ENCODE assay signal across 16 cellular contexts in genomic region chr2:217680376-217680775, GRCh38.
DNase-seq lines count a peak whose midpoint lies in the region; ATAC-seq and TF ChIP-seq lines count a peak whose summit lies in the region.
"Had no signal": no experiment of that assay in that cellular context is flagged by ENCODE, and none has a peak within 500 bp of the region (broad histone marks: within the 10 kb centered on the region; RNA-seq: fewer than 3 reads in every experiment).

No MANE protein-coding gene starts in this region.

- H3K27me3 Mint-ChIP-seq in GM23338 (ENCODE audit: insufficient read depth, low read depth, poor library complexity), result peaks cover 3% of the 10 kb centered on the region
- H3K27me3 Mint-ChIP-seq: CD8-positive, alpha-beta memory T cell had no signal

- intact Hi-C loops in thyroid gland (cut with DNase I) (no loop called here), uterus (cut with DNase I; ENCODE audit: low total_unique reads) (no loop called here), heart right ventricle (cut with DNase I) (no loop called here)

- no peak overlapping the region for H2BK5ac ChIP-seq in mesendoderm (ENCODE audit: low read length)

- H3K79me2 ChIP-seq in GM23338 (replicated peaks; ENCODE audit: insufficient read depth) (no peaks in the 10 kb centered on the region), mesendoderm (ENCODE audit: control insufficient read depth, insufficient read depth, low read length) (no peaks in the 10 kb centered on the region)

- H3F3A ChIP-seq in GM23338 (replicated peaks; ENCODE audit: low read depth), result no peaks in the 10 kb centered on the region

- H3K27me3 ChIP-seq in GM23338 (ENCODE audit: insufficient read depth), result peaks cover 7% of the 10 kb centered on the region; the same call in 1 of the 2 replicates
- H3K27me3 ChIP-seq in mesendoderm (ENCODE audit: insufficient read depth, low read length, poor library complexity), result no peaks in the 10 kb centered on the region
- no peaks in the 10 kb centered on the region for H3K27me3 ChIP-seq in thyroid gland
- no peaks in the 10 kb centered on the region for H3K27me3 ChIP-seq in uterus
- no peaks in the 10 kb centered on the region for H3K27me3 ChIP-seq in heart right ventricle
- H3K27me3 ChIP-seq: BLaER1 had no signal

- H3K18ac ChIP-seq in mesendoderm (ENCODE audit: low read length), result no peak overlapping the region

- H3K9me3 ChIP-seq in thyroid gland, result no peaks in the 10 kb centered on the region
- no peaks in the 10 kb centered on the region for H3K9me3 ChIP-seq in uterus
- H3K9me3 ChIP-seq in heart right ventricle, result peaks cover 0 to 6% (median 0%) of the 10 kb centered on the region in 11 donors
- H3K9me3 ChIP-seq: BLaER1, Caco-2 had no signal

- H3K9ac ChIP-seq in mesendoderm (ENCODE audit: low read length), result no peak overlapping the region
- H3K9ac ChIP-seq: BLaER1 had no signal

- H3K36me3 ChIP-seq in GM23338 (ENCODE audit: insufficient read depth), result no peaks in the 10 kb centered on the region
- H3K36me3 ChIP-seq in mesendoderm (ENCODE audit: control insufficient read depth, insufficient read depth, low read length), result no peaks in the 10 kb centered on the region
- no peaks in the 10 kb centered on the region for H3K36me3 ChIP-seq in thyroid gland
- no peaks in the 10 kb centered on the region for H3K36me3 ChIP-seq in uterus
- no peaks in the 10 kb centered on the region for H3K36me3 ChIP-seq in heart right ventricle
- H3K36me3 ChIP-seq: BLaER1 had no signal

- H3K4me2 ChIP-seq in GM23338 (no peak overlapping the region), mesendoderm (ENCODE audit: low read length) (no peak overlapping the region)
- H3K4me2 ChIP-seq: BLaER1 had no signal

- no peak overlapping the region for H2BK120ac ChIP-seq in mesendoderm (ENCODE audit: low read depth, low read length)

- H4K5ac ChIP-seq in mesendoderm (ENCODE audit: low read length), result no peak overlapping the region

- H3K79me1 ChIP-seq in mesendoderm (ENCODE audit: low read length), result no peaks in the 10 kb centered on the region

- H2AK5ac ChIP-seq in mesendoderm (ENCODE audit: low read length), result no peak overlapping the region

- peaks cover 4% of the 10 kb centered on the region for H3K4me1 Mint-ChIP-seq in GM23338
- H3K4me1 Mint-ChIP-seq: CD8-positive, alpha-beta memory T cell had no signal

- no peak overlapping the region for H3K23ac ChIP-seq in mesendoderm (ENCODE audit: low read length)

- H3K9me2 ChIP-seq in GM23338 (ENCODE audit: insufficient read depth), result 0 out of 2 replicates have a peak, but pooled peaks cover 5% of the 10 kb centered on the region

- TF ChIP-seq CTCF in GM23338 (conservative IDR thresholded peaks at IDR 0.05; ENCODE audit: low read depth in 2 of 2), result no peak
- no peak for TF ChIP-seq CTCF in epithelial cell of proximal tubule (conservative IDR thresholded peaks at IDR 0.05; ENCODE audit: low read depth, low read length)
- no peak for TF ChIP-seq CTCF in thyroid gland (IDR thresholded peaks at IDR 0.05)
- no peak for TF ChIP-seq CTCF in uterus (IDR thresholded peaks at IDR 0.05)
- no peak for TF ChIP-seq CTCF in heart right ventricle (IDR thresholded peaks at IDR 0.05)

- H3K56ac ChIP-seq in mesendoderm (ENCODE audit: low read length), result no peak overlapping the region

- no peak overlapping the region for H2AFZ ChIP-seq in GM23338

- no peak overlapping the region for H3K4me3 Mint-ChIP-seq in GM23338
- H3K4me3 Mint-ChIP-seq: CD8-positive, alpha-beta memory T cell had no signal

- H4K8ac ChIP-seq in mesendoderm (ENCODE audit: low read depth, low read length), result no peak overlapping the region

- TF ChIP-seq POLR2A in thyroid gland (IDR thresholded peaks at IDR 0.05) (peak in 1 of 2 donors; percentile 14), uterus (IDR thresholded peaks at IDR 0.05) (no peak)

- no peak overlapping the region for H3K27ac Mint-ChIP-seq in GM23338
- H3K27ac Mint-ChIP-seq: CD8-positive, alpha-beta memory T cell had no signal

- ATAC-seq in GM23338 (no peak), GM21576 (IDR thresholded peaks at IDR 0.05; ENCODE audit: unreplicated experiment) (no peak), heart right ventricle (no peak)
- ATAC-seq: HCT116, K562 had no signal

- H3K4me3 ChIP-seq in GM23338 (no peak overlapping the region), epithelial cell of proximal tubule (ENCODE audit: low read depth, low read length) (no peak overlapping the region), mesendoderm (ENCODE audit: low read length) (no peak overlapping the region), thyroid gland (replicated peaks in 1 of 3) (no peak overlapping the region), uterus (no peak overlapping the region), heart right ventricle (no peak overlapping the region)
- H3K4me3 ChIP-seq: BLaER1, K562 had no signal

- H3K9me3 Mint-ChIP-seq in GM23338, result no peaks in the 10 kb centered on the region

- WGBS in mesendoderm (ENCODE audit: extremely low coverage, insufficient coverage, low lambda C conversion rate), result no CpG with 5 or more reads among the region's 2 CpGs
- 84 to 89% methylated on average over 2 of the region's 2 CpGs for WGBS in thyroid gland, 2 donors
- WGBS in heart right ventricle, 2 donors, result 88 to 96% methylated on average over 2 of the region's 2 CpGs

- no peaks in the 10 kb centered on the region for H3K4me1 ChIP-seq in GM23338 (ENCODE audit: insufficient read depth)
- H3K4me1 ChIP-seq in mesendoderm (ENCODE audit: control insufficient read depth, low read depth, low read length), result no peaks in the 10 kb centered on the region
- H3K4me1 ChIP-seq in thyroid gland, result peaks cover 31% of the 10 kb centered on the region in 2 donors
- H3K4me1 ChIP-seq in uterus, result no peaks in the 10 kb centered on the region
- H3K4me1 ChIP-seq in heart right ventricle, result peaks cover 0 to 3% (median 0%) of the 10 kb centered on the region in 9 donors
- H3K4me1 ChIP-seq: BLaER1 had no signal

- no peaks in the 10 kb centered on the region for H4K20me1 ChIP-seq in GM23338 (replicated peaks; ENCODE audit: insufficient read depth)
- H4K20me1 ChIP-seq: BLaER1 had no signal

- no peak overlapping the region for H2BK15ac ChIP-seq in mesendoderm (replicated peaks; ENCODE audit: low read depth)

- no peak overlapping the region for H3K4ac ChIP-seq in mesendoderm (ENCODE audit: low read depth, low read length)

- H3K36me3 Mint-ChIP-seq in GM23338 (ENCODE audit: low read depth), result no peaks in the 10 kb centered on the region

- DNase-seq in GM23338 (ENCODE audit: low spot score) (peak; percentile 35), epithelial cell of proximal tubule (ENCODE audit: low read depth) (peak; percentile 59), mesendoderm (peak; percentile 87), thyroid gland (no peak), uterus (no peak), heart right ventricle (no peak)
- DNase-seq: 8988T; AML-193; Caco-2; CD8-positive, alpha-beta memory T cell; DND-41 had no signal

- H3K27ac ChIP-seq in GM23338 (ENCODE audit: low read depth), result no peak overlapping the region
- H3K27ac ChIP-seq in mesendoderm (ENCODE audit: low read depth, low read length), result no peak overlapping the region
- H3K27ac ChIP-seq in thyroid gland, result peak overlapping the region; percentile 2 to 52 (median 12)
- no peak overlapping the region for H3K27ac ChIP-seq in uterus
- no peak overlapping the region for H3K27ac ChIP-seq in heart right ventricle
- H3K27ac ChIP-seq: BLaER1, HL-60 had no signal

Comparison
In these comparisons a context has a peak if more than half of its experiments do, and no peak if none do; other contexts are left out.
1. DNase-seq: peak in GM23338 (single experiment), epithelial cell of proximal tubule (single experiment) and mesendoderm (single experiment); none in thyroid gland (0 of 2), uterus (0 of 2) and heart right ventricle (0 of 2).
2. H3K27ac ChIP-seq: peak in thyroid gland (3 of 3); none in GM23338 (single experiment), mesendoderm (single experiment), uterus (0 of 2) and heart right ventricle (0 of 10).